In genomic region chr2:3520591-3520990, GRCh38 we compare ENCODE assay signal across 13 cellular contexts. TPM values are rescaled to one million over a fixed set of nuclear protein-coding genes. Genes with fewer than 3 reads are reported as not detected.
DNase-seq lines count a peak whose midpoint lies in the region; ATAC-seq, FAIRE-seq and TF ChIP-seq lines count a peak whose summit lies in the region.
"Had no signal": no experiment of that assay in that cellular context is flagged by ENCODE, and none has a peak within 500 bp of the region (broad histone marks: within the 10 kb centered on the region; RNA-seq: fewer than 3 reads in every experiment).

No MANE protein-coding gene starts in this region.

- H3K4me1 Mint-ChIP-seq in activated naive CD4-positive, alpha-beta T cell treated with anti-CD3 and anti-CD28 coated beads, Interleukin-2, amount 10 ng/mL, durations not matched to agents 7 days and 5 days, result peaks cover 31% of the 10 kb centered on the region
- peaks cover 32% of the 10 kb centered on the region for H3K4me1 Mint-ChIP-seq in activated CD4-positive, alpha-beta memory T cell treated with anti-CD3 and anti-CD28 coated beads, Interleukin-2, amount 10 ng/mL, durations not matched to agents 7 days and 5 days
- peaks cover 24% of the 10 kb centered on the region for H3K4me1 Mint-ChIP-seq in stimulated activated naive CD8-positive, alpha-beta T cell treated with anti-CD3 and anti-CD28 coated beads, Interleukin-15, amount 100 ng/mL, for 72 hours

- TF ChIP-seq EP300 in HepG2 (IDR thresholded peaks at IDR 0.05; ENCODE audit: low read depth in 2 of 2, low read length in 2 of 2) (no peak), HepG2 (CRISPR knock-in tag; IDR thresholded peaks at IDR 0.05; ENCODE audit: borderline replicate concordance) (no peak)

- no TSS peak for BruUV-seq in HepG2 (replicated peaks; lab: Mats Ljungman, UMichigan)

- H3K27ac ChIP-seq in HepG2 (ENCODE audit: extremely low read length, insufficient read depth, low read length), result no peak overlapping the region
- no peak overlapping the region for H3K27ac ChIP-seq in thyroid gland
- H3K27ac ChIP-seq: SJCRH30 had no signal

- no peaks in the 10 kb centered on the region for H3K9me3 ChIP-seq in HepG2 (ENCODE audit: low read length)
- H3K9me3 ChIP-seq in thyroid gland, result no peaks in the 10 kb centered on the region
- H3K9me3 ChIP-seq: BE2C, SJCRH30, vagina had no signal

- H3K36me3 Mint-ChIP-seq in activated naive CD4-positive, alpha-beta T cell treated with anti-CD3 and anti-CD28 coated beads, Interleukin-2, amount 10 ng/mL, durations not matched to agents 7 days and 5 days, result peaks cover 14% of the 10 kb centered on the region
- peaks cover 8% of the 10 kb centered on the region for H3K36me3 Mint-ChIP-seq in activated CD4-positive, alpha-beta memory T cell treated with anti-CD3 and anti-CD28 coated beads, Interleukin-2, amount 10 ng/mL, durations not matched to agents 7 days and 5 days (ENCODE audit: low read depth)

- CTCF ChIA-PET in activated naive CD4-positive, alpha-beta T cell treated with anti-CD3 and anti-CD28 coated beads, Interleukin-2, amount 10 ng/mL, durations not matched to agents 7 days and 5 days (lab: Charles Lee), result no interaction called here
- CTCF ChIA-PET in activated CD4-positive, alpha-beta memory T cell treated with anti-CD3 and anti-CD28 coated beads, Interleukin-2, amount 10 ng/mL, durations not matched to agents 7 days and 5 days (lab: Charles Lee), result interaction anchor here (0.8 to 1.4 kb wide), 3 partner anchors 16 to 54 kb away, joined by 3 to 4 read pairs (median 3); partner anchors contain the start of gene RPS7
- CTCF ChIA-PET in HepG2 (lab: Yijun Ruan, JAX; ENCODE audit: low intra/inter-chr PET ratio, low total read pairs), result no interaction called here

- in situ Hi-C loops in HepG2 (cut with HindIII; ENCODE audit: extremely low pct_ligation_motif_present, low pct_unique_long_range_greater_than_20kb), result no loop called here

- no peak for FAIRE-seq in HepG2 (lab: Jason Lieb, UNC)

- H3K9ac ChIP-seq in HepG2 (ENCODE audit: insufficient read depth, low read depth, low read length), result no peak overlapping the region

- no peak for TF ChIP-seq RAD21 in HepG2 (CRISPR knock-in tag; IDR thresholded peaks at IDR 0.05)

- peak overlapping the region; percentile 95 for H3K4me2 ChIP-seq in HepG2 (ENCODE audit: low read depth, low read length)

- peaks cover 33% of the 10 kb centered on the region for H3K79me2 ChIP-seq in HepG2 (ENCODE audit: insufficient read depth, low read length)

- TF ChIP-seq CTCF in HepG2 (CRISPR knock-in tag; IDR thresholded peaks at IDR 0.05), result no peak
- TF ChIP-seq CTCF in thyroid gland (IDR thresholded peaks at IDR 0.05), result no peak

- H3K4me1 ChIP-seq in HepG2 (ENCODE audit: insufficient read depth, low read length), result peaks cover 84% of the 10 kb centered on the region
- peaks cover 27 to 29% of the 10 kb centered on the region in 2 donors for H3K4me1 ChIP-seq in thyroid gland

- 96% methylated on average over 6 of the region's 6 CpGs for WGBS in HepG2 (ENCODE audit: low lambda C conversion rate)
- 95% methylated on average over 6 of the region's 6 CpGs for WGBS in thyroid gland, 2 donors

- ATAC-seq in HepG2 (no peak), GM21526 (IDR thresholded peaks at IDR 0.05; ENCODE audit: low FRiP score, unreplicated experiment) (no peak)
- no peak for ATAC-seq in stimulated activated naive CD8-positive, alpha-beta T cell treated with anti-CD3 and anti-CD28 coated beads, Interleukin-15, amount 100 ng/mL, for 72 hours

- H3K4me3 ChIP-seq in HepG2 (replicated peaks in 1 of 3; ENCODE audit: insufficient read depth in 1 of 3, low read depth in 2 of 3, low read length in 3 of 3), result peak overlapping the region in 1 of 3 experiments; percentile 75; a peak in 1 of 6 replicates
- H3K4me3 ChIP-seq in thyroid gland (replicated peaks in 1 of 3), result no peak overlapping the region

- peaks cover 4% of the 10 kb centered on the region for H3K9me3 Mint-ChIP-seq in activated naive CD4-positive, alpha-beta T cell treated with anti-CD3 and anti-CD28 coated beads, Interleukin-2, amount 10 ng/mL, durations not matched to agents 7 days and 5 days
- no peaks in the 10 kb centered on the region for H3K9me3 Mint-ChIP-seq in activated CD4-positive, alpha-beta memory T cell treated with anti-CD3 and anti-CD28 coated beads, Interleukin-2, amount 10 ng/mL, durations not matched to agents 7 days and 5 days
- H3K9me3 Mint-ChIP-seq in stimulated activated naive CD8-positive, alpha-beta T cell treated with anti-CD3 and anti-CD28 coated beads, Interleukin-15, amount 100 ng/mL, for 72 hours, result peaks cover 0 to 4% of the 10 kb centered on the region in 2 donors

- H3K27me3 Mint-ChIP-seq in activated naive CD4-positive, alpha-beta T cell treated with anti-CD3 and anti-CD28 coated beads, Interleukin-2, amount 10 ng/mL, durations not matched to agents 7 days and 5 days, result peaks cover 9% of the 10 kb centered on the region
- H3K27me3 Mint-ChIP-seq in activated CD4-positive, alpha-beta memory T cell treated with anti-CD3 and anti-CD28 coated beads, Interleukin-2, amount 10 ng/mL, durations not matched to agents 7 days and 5 days, result no peaks in the 10 kb centered on the region
- no peaks in the 10 kb centered on the region for H3K27me3 Mint-ChIP-seq in stimulated activated naive CD8-positive, alpha-beta T cell treated with anti-CD3 and anti-CD28 coated beads, Interleukin-15, amount 100 ng/mL, for 72 hours

- H3K27ac Mint-ChIP-seq in activated naive CD4-positive, alpha-beta T cell treated with anti-CD3 and anti-CD28 coated beads, Interleukin-2, amount 10 ng/mL, durations not matched to agents 7 days and 5 days, result no peak overlapping the region
- peak overlapping the region; percentile 75 for H3K27ac Mint-ChIP-seq in activated CD4-positive, alpha-beta memory T cell treated with anti-CD3 and anti-CD28 coated beads, Interleukin-2, amount 10 ng/mL, durations not matched to agents 7 days and 5 days
- H3K27ac Mint-ChIP-seq in stimulated activated naive CD8-positive, alpha-beta T cell treated with anti-CD3 and anti-CD28 coated beads, Interleukin-15, amount 100 ng/mL, for 72 hours, result peak overlapping the region in 1 of 2 donors; percentile 35

- intact Hi-C loops in HepG2 (cut with micrococcal nuclease; ENCODE audit: unreplicated experiment), result loop anchor here (5.0 kb wide), 1 partner anchor 143 kb away; the partner anchor contains the start of genes EIPR1 and TRAPPC12
- intact Hi-C loops in thyroid gland (cut with DNase I), result loop anchor here (5.0 kb wide), 1 partner anchor 42 kb away; no protein-coding TSS in a partner anchor

- POLR2A ChIA-PET in activated CD4-positive, alpha-beta memory T cell treated with anti-CD3 and anti-CD28 coated beads, Interleukin-2, amount 10 ng/mL, durations not matched to agents 7 days and 5 days (lab: Charles Lee), result interaction anchor here (2.4 to 4.2 kb wide), 2 partner anchors 38 to 143 kb away, joined by 10 to 63 read pairs; partner anchors contain the start of genes EIPR1 and RNASEH1
- POLR2A ChIA-PET in HepG2 (lab: Yijun Ruan, JAX), result interaction anchor here (1.1 to 4.7 kb wide), 6 partner anchors 13 to 38 kb away, joined by 3 to 60 read pairs (median 7); partner anchors contain the start of gene RNASEH1

- no peak overlapping the region for H2AFZ ChIP-seq in HepG2 (ENCODE audit: low read length)

- peak overlapping the region; percentile 89 for H3K4me3 Mint-ChIP-seq in activated naive CD4-positive, alpha-beta T cell treated with anti-CD3 and anti-CD28 coated beads, Interleukin-2, amount 10 ng/mL, durations not matched to agents 7 days and 5 days
- peak overlapping the region; percentile 80 for H3K4me3 Mint-ChIP-seq in activated CD4-positive, alpha-beta memory T cell treated with anti-CD3 and anti-CD28 coated beads, Interleukin-2, amount 10 ng/mL, durations not matched to agents 7 days and 5 days
- H3K4me3 Mint-ChIP-seq in stimulated activated naive CD8-positive, alpha-beta T cell treated with anti-CD3 and anti-CD28 coated beads, Interleukin-15, amount 100 ng/mL, for 72 hours, result peak overlapping the region; percentile 80 to 94

- TF ChIP-seq POLR2A in HepG2 (IDR thresholded peaks at IDR 0.05; ENCODE audit: insufficient read depth in 1 of 2, low read depth in 2 of 2, low read length in 2 of 2), result no peak
- no peak for TF ChIP-seq POLR2A in thyroid gland (IDR thresholded peaks at IDR 0.05)

- no peaks in the 10 kb centered on the region for H4K20me1 ChIP-seq in HepG2 (ENCODE audit: insufficient read depth, low read length)

- H3K36me3 ChIP-seq in HepG2 (replicated peaks in 1 of 2; ENCODE audit: control insufficient read depth in 1 of 2, insufficient read depth in 2 of 2, low read length in 2 of 2) (peaks cover 0 to 3% of the 10 kb centered on the region in 2 experiments; a peak in 2 of 5 replicates), thyroid gland (no peaks in the 10 kb centered on the region)
- H3K36me3 ChIP-seq: BE2C, SJCRH30, vagina had no signal

- DNase-seq in activated naive CD4-positive, alpha-beta T cell treated with anti-CD3 and anti-CD28 coated beads, Interleukin-2, amount 10 ng/mL, durations not matched to agents 7 days and 5 days, result no peak
- no peak for DNase-seq in activated naive CD4-positive, alpha-beta T cell treated with anti-CD3 and anti-CD28 coated beads, Interleukin-2, amount 50 U/mL, for 16 hours
- DNase-seq in activated CD4-positive, alpha-beta memory T cell treated with anti-CD3 and anti-CD28 coated beads, Interleukin-2, amount 10 ng/mL, durations not matched to agents 7 days and 5 days, result no peak
- DNase-seq in HepG2 (ENCODE audit: low spot score) (no peak), GF-D8 (lab: John Stamatoyannopoulos, UW) (no peak), thyroid gland (no peak)
- no peak for DNase-seq in stimulated activated naive CD8-positive, alpha-beta T cell treated with anti-CD3 and anti-CD28 coated beads, Interleukin-15, amount 100 ng/mL, for 72 hours
- DNase-seq: BE2C, cortex of kidney, NCI-H345, SJCRH30 had no signal

- H3K27me3 ChIP-seq in HepG2 (ENCODE audit: control insufficient read depth in 1 of 2, insufficient read depth in 2 of 2, low read length in 2 of 2) (no peaks in the 10 kb centered on the region), thyroid gland (no peaks in the 10 kb centered on the region)
- H3K27me3 ChIP-seq: BE2C, SJCRH30, vagina had no signal

RNA-seq across cellular contexts. Expression of gene ADI1, which starts 1.3 kb away (rescaled TPM):
- total RNA-seq in activated CD4-positive, alpha-beta memory T cell treated with anti-CD3 and anti-CD28 coated beads, Interleukin-2, amount 10 ng/mL, durations not matched to agents 7 days and 5 days, result 10 to 100 TPM; 28.5 to 34.1 TPM
- total RNA-seq in HepG2 (2016; rRNA removed; fragmentation: Illumina TruSeq; extraction: Trizol), result 123 and 135 TPM in 2 replicates
- 16.6 and 17.0 TPM in 2 replicates for total RNA-seq in HepG2 (2016; cell fraction: cytosol; rRNA removed; fragmentation: Illumina TruSeq; extraction: Trizol; ENCODE audit: low read depth)
- 124 and 138 TPM in 2 replicates for total RNA-seq in HepG2 (2016; cell fraction: insoluble cytoplasmic fraction; rRNA removed; fragmentation: Illumina TruSeq; extraction: Trizol)
- total RNA-seq in HepG2 (2016; cell fraction: membrane; rRNA removed; fragmentation: Illumina TruSeq; extraction: Trizol), result 45.5 and 47.8 TPM in 2 replicates
- total RNA-seq in HepG2 (2016; cell fraction: nucleus; rRNA removed; fragmentation: Illumina TruSeq; extraction: Trizol), result 54.5 and 64.3 TPM in 2 replicates
- polyA plus RNA-seq in HepG2 (2011; rRNA removed), result 21.3 and 28.7 TPM in 2 replicates
- 22.7 and 24.5 TPM in 2 replicates for polyA plus RNA-seq in HepG2 (2011; cell fraction: cytosol; rRNA removed)
- 16.1 and 17.6 TPM in 2 replicates for polyA plus RNA-seq in HepG2 (2011; cell fraction: nucleus; rRNA removed)
- polyA plus RNA-seq in HepG2 (2012), result 22.9 and 33.0 TPM in 2 replicates
- polyA plus RNA-seq in HepG2 (2016; cell fraction: cytosol; fragmentation: Illumina TruSeq; extraction: Trizol; ENCODE audit: low read depth), result 20.5 and 20.6 TPM in 2 replicates
- polyA plus RNA-seq in HepG2 (2016; cell fraction: insoluble cytoplasmic fraction; fragmentation: Illumina TruSeq; extraction: Trizol; ENCODE audit: low read depth), result 160 TPM in 2 replicates
- polyA plus RNA-seq in HepG2 (2016; cell fraction: membrane; fragmentation: Illumina TruSeq; extraction: Trizol; ENCODE audit: low read depth), result 42.7 and 43.1 TPM in 2 replicates
- 92.2 and 100 TPM in 2 replicates for polyA plus RNA-seq in HepG2 (2016; cell fraction: nucleus; fragmentation: Illumina TruSeq; extraction: Trizol; ENCODE audit: insufficient read depth, low read depth)
- 15.1 and 19.1 TPM in 2 replicates for polyA minus RNA-seq in HepG2 (2011; rRNA and poly(A)+ RNA removed; ENCODE audit: low replicate concordance)
- 13.2 and 18.8 TPM in 2 replicates for polyA minus RNA-seq in HepG2 (2011; cell fraction: cytosol; rRNA and poly(A)+ RNA removed)
- 19.3 and 23.8 TPM in 2 replicates for polyA minus RNA-seq in HepG2 (2011; cell fraction: nucleus; rRNA and poly(A)+ RNA removed)
- 10 to 100 TPM; 35.9 to 65.1 (median 59.2) TPM for total RNA-seq in thyroid gland

RNA-seq across cellular contexts. Expression of gene RNASEH1, which starts 37.5 kb away (rescaled TPM):
- total RNA-seq in activated CD4-positive, alpha-beta memory T cell treated with anti-CD3 and anti-CD28 coated beads, Interleukin-2, amount 10 ng/mL, durations not matched to agents 7 days and 5 days, result 10 to 100 TPM; 21.3 to 24.6 TPM
- 57.2 and 57.4 TPM in 2 replicates for total RNA-seq in HepG2 (2016; rRNA removed; fragmentation: Illumina TruSeq; extraction: Trizol)
- total RNA-seq in HepG2 (2016; cell fraction: cytosol; rRNA removed; fragmentation: Illumina TruSeq; extraction: Trizol; ENCODE audit: low read depth), result 73.8 and 75.1 TPM in 2 replicates
- 56.9 and 57.3 TPM in 2 replicates for total RNA-seq in HepG2 (2016; cell fraction: insoluble cytoplasmic fraction; rRNA removed; fragmentation: Illumina TruSeq; extraction: Trizol)
- 90.4 and 92.3 TPM in 2 replicates for total RNA-seq in HepG2 (2016; cell fraction: membrane; rRNA removed; fragmentation: Illumina TruSeq; extraction: Trizol)
- total RNA-seq in HepG2 (2016; cell fraction: nucleus; rRNA removed; fragmentation: Illumina TruSeq; extraction: Trizol), result 37.2 and 39.3 TPM in 2 replicates
- 12.7 and 14.5 TPM in 2 replicates for polyA plus RNA-seq in HepG2 (2011; rRNA removed)
- polyA plus RNA-seq in HepG2 (2011; cell fraction: cytosol; rRNA removed), result 12.8 and 14.0 TPM in 2 replicates
- polyA plus RNA-seq in HepG2 (2011; cell fraction: nucleus; rRNA removed), result 10.4 and 11.6 TPM in 2 replicates
- 21.0 and 21.2 TPM in 2 replicates for polyA plus RNA-seq in HepG2 (2012)
- 75.3 and 82.0 TPM in 2 replicates for polyA plus RNA-seq in HepG2 (2016; cell fraction: cytosol; fragmentation: Illumina TruSeq; extraction: Trizol; ENCODE audit: low read depth)
- 46.3 and 47.8 TPM in 2 replicates for polyA plus RNA-seq in HepG2 (2016; cell fraction: insoluble cytoplasmic fraction; fragmentation: Illumina TruSeq; extraction: Trizol; ENCODE audit: low read depth)
- polyA plus RNA-seq in HepG2 (2016; cell fraction: membrane; fragmentation: Illumina TruSeq; extraction: Trizol; ENCODE audit: low read depth), result 68.9 and 69.5 TPM in 2 replicates
- polyA plus RNA-seq in HepG2 (2016; cell fraction: nucleus; fragmentation: Illumina TruSeq; extraction: Trizol; ENCODE audit: insufficient read depth, low read depth), result 43.7 and 45.2 TPM in 2 replicates
- polyA minus RNA-seq in HepG2 (2011; rRNA and poly(A)+ RNA removed; ENCODE audit: low replicate concordance), result 10.4 and 15.6 TPM in 2 replicates
- polyA minus RNA-seq in HepG2 (2011; cell fraction: cytosol; rRNA and poly(A)+ RNA removed), result 11.1 and 12.0 TPM in 2 replicates
- polyA minus RNA-seq in HepG2 (2011; cell fraction: nucleus; rRNA and poly(A)+ RNA removed), result 17.3 and 19.1 TPM in 2 replicates
- 10 to 100 TPM; 13.3 to 23.1 (median 19.2) TPM for total RNA-seq in thyroid gland

RNA-seq across cellular contexts. Expression of gene RPS7, which starts 54.5 kb away (rescaled TPM):
- 1,000 to 10,000 TPM; 1,152 to 1,168 TPM for total RNA-seq in activated CD4-positive, alpha-beta memory T cell treated with anti-CD3 and anti-CD28 coated beads, Interleukin-2, amount 10 ng/mL, durations not matched to agents 7 days and 5 days
- total RNA-seq in HepG2 (2016; rRNA removed; fragmentation: Illumina TruSeq; extraction: Trizol) (3,686 and 4,415 TPM in 2 replicates), thyroid gland (1,000 to 10,000 TPM; 1,809 to 3,387 (median 2,120) TPM)
- 5,456 and 6,100 TPM in 2 replicates for total RNA-seq in HepG2 (2016; cell fraction: cytosol; rRNA removed; fragmentation: Illumina TruSeq; extraction: Trizol; ENCODE audit: low read depth)
- total RNA-seq in HepG2 (2016; cell fraction: insoluble cytoplasmic fraction; rRNA removed; fragmentation: Illumina TruSeq; extraction: Trizol), result 3,753 and 4,559 TPM in 2 replicates
- 7,013 and 7,026 TPM in 2 replicates for total RNA-seq in HepG2 (2016; cell fraction: membrane; rRNA removed; fragmentation: Illumina TruSeq; extraction: Trizol)
- 1,357 and 1,550 TPM in 2 replicates for total RNA-seq in HepG2 (2016; cell fraction: nucleus; rRNA removed; fragmentation: Illumina TruSeq; extraction: Trizol)
- 3,283 and 4,040 TPM in 2 replicates for polyA plus RNA-seq in HepG2 (2011; rRNA removed)
- 3,092 and 3,668 TPM in 2 replicates for polyA plus RNA-seq in HepG2 (2011; cell fraction: cytosol; rRNA removed)
- polyA plus RNA-seq in HepG2 (2011; cell fraction: nucleus; rRNA removed), result 687 and 772 TPM in 2 replicates
- 3,723 and 4,459 TPM in 2 replicates for polyA plus RNA-seq in HepG2 (2012)
- 5,030 and 5,352 TPM in 2 replicates for polyA plus RNA-seq in HepG2 (2016; cell fraction: cytosol; fragmentation: Illumina TruSeq; extraction: Trizol; ENCODE audit: low read depth)
- polyA plus RNA-seq in HepG2 (2016; cell fraction: insoluble cytoplasmic fraction; fragmentation: Illumina TruSeq; extraction: Trizol; ENCODE audit: low read depth), result 4,110 and 4,812 TPM in 2 replicates
- polyA plus RNA-seq in HepG2 (2016; cell fraction: membrane; fragmentation: Illumina TruSeq; extraction: Trizol; ENCODE audit: low read depth), result 6,339 and 6,476 TPM in 2 replicates
- 2,377 and 2,486 TPM in 2 replicates for polyA plus RNA-seq in HepG2 (2016; cell fraction: nucleus; fragmentation: Illumina TruSeq; extraction: Trizol; ENCODE audit: insufficient read depth, low read depth)
- 217 and 248 TPM in 2 replicates for polyA minus RNA-seq in HepG2 (2011; rRNA and poly(A)+ RNA removed; ENCODE audit: low replicate concordance)
- polyA minus RNA-seq in HepG2 (2011; cell fraction: cytosol; rRNA and poly(A)+ RNA removed), result 598 and 688 TPM in 2 replicates
- 243 and 285 TPM in 2 replicates for polyA minus RNA-seq in HepG2 (2011; cell fraction: nucleus; rRNA and poly(A)+ RNA removed)
